ENCODE assay signal across 12 cellular contexts in the genomic region with DNA sequence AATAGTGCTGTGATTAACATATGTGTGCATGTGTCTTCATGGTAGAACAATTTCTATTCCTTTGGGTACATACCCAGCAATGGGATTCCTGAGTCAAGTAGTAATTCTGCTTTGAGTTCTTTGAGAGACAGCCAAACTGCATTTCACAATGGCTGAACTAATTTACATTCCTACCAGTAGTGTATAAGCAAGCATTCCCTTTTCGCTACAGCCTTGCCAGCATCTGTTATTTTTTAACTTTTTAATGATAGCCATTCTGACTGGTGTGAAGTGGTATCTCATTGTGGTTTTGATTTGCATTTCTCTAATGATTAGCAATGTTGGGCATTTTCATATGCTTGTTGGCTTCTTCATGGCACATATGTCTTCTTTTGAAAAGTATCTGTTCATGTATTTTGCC.
A peak's percentile ranks its signal among the peaks of the same experiment; 100 is the strongest.
DNase-seq lines count a peak whose midpoint lies in the region; ATAC-seq, FAIRE-seq and TF ChIP-seq lines count a peak whose summit lies in the region.
"Had no signal": no experiment of that assay in that cellular context is flagged by ENCODE, and none has a peak within 500 bp of the region (broad histone marks: within the 10 kb centered on the region; RNA-seq: fewer than 3 reads in every experiment).

No MANE protein-coding gene starts in this region.

- H3K27me3 ChIP-seq in body of pancreas, result no peaks in the 10 kb centered on the region
- no peaks in the 10 kb centered on the region for H3K27me3 ChIP-seq in esophagus squamous epithelium

- ATAC-seq in GM18520 (IDR thresholded peaks at IDR 0.05; ENCODE audit: unreplicated experiment) (peak; percentile 82), HG02938 (IDR thresholded peaks at IDR 0.05; ENCODE audit: unreplicated experiment) (peak; percentile 57), body of pancreas (peak; percentile 82), mucosa of descending colon (peak; percentile 75)
- ATAC-seq: T-cell had no signal

- H3K9me3 ChIP-seq in body of pancreas (no peaks in the 10 kb centered on the region), mucosa of descending colon (no peaks in the 10 kb centered on the region), esophagus squamous epithelium (no peaks in the 10 kb centered on the region)

- H3K4me3 ChIP-seq in body of pancreas, result no peak overlapping the region
- no peak overlapping the region for H3K4me3 ChIP-seq in mucosa of descending colon
- no peak overlapping the region for H3K4me3 ChIP-seq in esophagus squamous epithelium

- DNase-seq in body of pancreas (peak in 1 of 4 donors; percentile 22), mucosa of descending colon (no peak), GM12892 (ENCODE audit: insufficient read length) (no peak), esophagus squamous epithelium (lab: John Stamatoyannopoulos, UW) (no peak), NCI-H2227 (lab: John Stamatoyannopoulos, UW; ENCODE audit: unreplicated experiment) (no peak), SIG-M5 treated with dmso at 0.1 percent for 504 hours (lab: John Stamatoyannopoulos, UW; ENCODE audit: unreplicated experiment) (no peak)
- DNase-seq: glutamatergic neuron, NCI-H1105 treated with DMSO at 0.1 percent for 48 hours, posterior cingulate gyrus, T-cell had no signal

- no peak for FAIRE-seq in GM12892 (lab: Jason Lieb, UNC)

- no peak overlapping the region for H3K27ac ChIP-seq in body of pancreas
- H3K27ac ChIP-seq in esophagus squamous epithelium, result no peak overlapping the region

- intact Hi-C loops in body of pancreas (cut with DNase I), result no loop called here
- intact Hi-C loops in mucosa of descending colon (cut with DNase I, micrococcal nuclease), result no loop called here
- intact Hi-C loops in esophagus squamous epithelium (cut with DNase I), result no loop called here

- TF ChIP-seq POLR2A in body of pancreas (IDR thresholded peaks at IDR 0.05) (no peak), GM12892 (IDR thresholded peaks at IDR 0.05; ENCODE audit: low read depth, low read length) (no peak), esophagus squamous epithelium (IDR thresholded peaks at IDR 0.05) (no peak)

- peak in 4 of 7 experiments; percentile 34 to 51 (median 46) for TF ChIP-seq CTCF in body of pancreas (IDR thresholded peaks at IDR 0.05)
- no peak for TF ChIP-seq CTCF in mucosa of descending colon (IDR thresholded peaks at IDR 0.05)
- peak in 3 of 6 experiments; percentile 7 to 42 (median 17) for TF ChIP-seq CTCF in esophagus squamous epithelium (IDR thresholded peaks at IDR 0.05)

- H3K4me1 ChIP-seq in body of pancreas (peaks cover 9% of the 10 kb centered on the region), mucosa of descending colon (ENCODE audit: low read depth) (no peaks in the 10 kb centered on the region), esophagus squamous epithelium (peaks cover 0 to 15% (median 7%) of the 10 kb centered on the region in 3 donors)

- WGBS in body of pancreas, 2 donors, result 37 to 38% methylated on average over 1 of the region's 1 CpG
- WGBS in esophagus squamous epithelium, 2 donors, result 74 to 80% methylated on average over 1 of the region's 1 CpG

- H3K36me3 ChIP-seq in body of pancreas (replicated peaks in 1 of 2; ENCODE audit: insufficient read depth in 1 of 2, low read depth in 2 of 2) (no peaks in the 10 kb centered on the region), mucosa of descending colon (ENCODE audit: low read depth) (no peaks in the 10 kb centered on the region), esophagus squamous epithelium (no peaks in the 10 kb centered on the region)
